In the genomic region with DNA sequence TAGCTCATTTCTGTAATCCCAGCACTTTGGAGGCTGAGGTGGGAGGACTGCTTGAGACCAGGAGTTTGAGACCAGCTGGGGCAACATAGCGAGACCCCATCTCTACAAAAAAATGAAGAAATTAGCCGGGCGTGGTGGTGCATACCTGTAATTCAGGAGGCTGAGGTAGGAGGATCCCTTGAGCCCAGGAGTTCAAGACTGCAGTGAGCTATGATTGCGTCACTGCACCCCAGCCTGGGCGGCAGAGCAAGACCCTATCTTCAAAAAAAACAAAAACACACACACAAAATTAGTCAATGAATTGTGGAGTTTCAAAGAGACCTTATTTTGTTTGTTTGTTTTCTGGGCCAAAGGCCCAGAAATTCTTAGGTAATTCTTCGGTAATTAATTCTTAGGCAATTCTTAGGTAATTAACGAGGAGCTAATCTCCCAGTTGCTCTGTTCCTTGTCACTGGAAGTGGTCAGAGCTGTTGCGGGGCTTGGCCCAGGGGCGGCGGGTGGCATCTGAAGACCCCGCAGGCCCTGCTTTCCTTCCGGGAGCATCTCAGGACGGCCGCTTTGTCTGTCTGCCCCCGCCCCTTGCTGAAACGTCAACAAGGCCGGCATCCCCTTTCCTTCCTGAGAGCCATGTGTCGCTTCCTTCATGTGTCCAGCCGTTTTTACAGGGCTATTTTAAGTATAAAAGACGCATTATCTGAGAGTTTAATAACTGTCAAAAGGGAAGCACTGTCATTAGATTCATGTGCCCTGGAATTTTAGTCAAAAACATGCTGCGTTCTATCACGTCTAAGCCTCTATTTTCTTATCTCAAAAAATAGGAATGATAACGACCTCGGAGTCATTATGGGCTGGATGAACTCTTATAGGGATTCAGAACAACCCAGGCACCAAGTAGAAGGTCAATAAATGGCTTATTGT, we compare ENCODE assay signal across 1 cellular context.
A peak's percentile ranks its signal among the peaks of the same experiment; 100 is the strongest.
TF ChIP-seq lines count a peak whose summit lies in the region.

No MANE protein-coding gene starts in this region.

TF ChIP-seq in PFSK-1, 5 proteins besides CTCF, POLR2A, EP300 and RAD21 (continued from another document):
- TF ChIP-seq, protein P1, sequence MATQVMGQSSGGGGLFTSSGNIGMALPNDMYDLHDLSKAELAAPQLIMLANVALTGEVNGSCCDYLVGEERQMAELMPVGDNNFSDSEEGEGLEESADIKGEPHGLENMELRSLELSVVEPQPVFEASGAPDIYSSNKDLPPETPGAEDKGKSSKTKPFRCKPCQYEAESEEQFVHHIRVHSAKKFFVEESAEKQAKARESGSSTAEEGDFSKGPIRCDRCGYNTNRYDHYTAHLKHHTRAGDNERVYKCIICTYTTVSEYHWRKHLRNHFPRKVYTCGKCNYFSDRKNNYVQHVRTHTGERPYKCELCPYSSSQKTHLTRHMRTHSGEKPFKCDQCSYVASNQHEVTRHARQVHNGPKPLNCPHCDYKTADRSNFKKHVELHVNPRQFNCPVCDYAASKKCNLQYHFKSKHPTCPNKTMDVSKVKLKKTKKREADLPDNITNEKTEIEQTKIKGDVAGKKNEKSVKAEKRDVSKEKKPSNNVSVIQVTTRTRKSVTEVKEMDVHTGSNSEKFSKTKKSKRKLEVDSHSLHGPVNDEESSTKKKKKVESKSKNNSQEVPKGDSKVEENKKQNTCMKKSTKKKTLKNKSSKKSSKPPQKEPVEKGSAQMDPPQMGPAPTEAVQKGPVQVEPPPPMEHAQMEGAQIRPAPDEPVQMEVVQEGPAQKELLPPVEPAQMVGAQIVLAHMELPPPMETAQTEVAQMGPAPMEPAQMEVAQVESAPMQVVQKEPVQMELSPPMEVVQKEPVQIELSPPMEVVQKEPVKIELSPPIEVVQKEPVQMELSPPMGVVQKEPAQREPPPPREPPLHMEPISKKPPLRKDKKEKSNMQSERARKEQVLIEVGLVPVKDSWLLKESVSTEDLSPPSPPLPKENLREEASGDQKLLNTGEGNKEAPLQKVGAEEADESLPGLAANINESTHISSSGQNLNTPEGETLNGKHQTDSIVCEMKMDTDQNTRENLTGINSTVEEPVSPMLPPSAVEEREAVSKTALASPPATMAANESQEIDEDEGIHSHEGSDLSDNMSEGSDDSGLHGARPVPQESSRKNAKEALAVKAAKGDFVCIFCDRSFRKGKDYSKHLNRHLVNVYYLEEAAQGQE (IDR thresholded peaks at IDR 0.05; ENCODE audit: insufficient read depth in 1 of 2, low read depth in 2 of 2, low read length in 2 of 2): no peak
- TF ChIP-seq TAF1 (IDR thresholded peaks at IDR 0.05; ENCODE audit: borderline replicate concordance, insufficient read depth, low read length) (no peak), FOXP2 (optimal IDR thresholded peaks at IDR 0.05; ENCODE audit: borderline replicate concordance, extremely low read depth, extremely low read length, insufficient read depth) (peak; percentile 57)
